ENCODE assay signal across 13 cellular contexts in genomic region chr20:21510995-21511394, GRCh38. TPM values are rescaled to one million over a fixed set of nuclear protein-coding genes. Genes with fewer than 3 reads are reported as not detected.
DNase-seq lines count a peak whose midpoint lies in the region; ATAC-seq and TF ChIP-seq lines count a peak whose summit lies in the region.
"Had no signal": no experiment of that assay in that cellular context is flagged by ENCODE, and none has a peak within 500 bp of the region (broad histone marks: within the 10 kb centered on the region; RNA-seq: fewer than 3 reads in every experiment).

No MANE protein-coding gene starts in this region.

- H3K9me3 ChIP-seq in right atrium auricular region (no peaks in the 10 kb centered on the region), neuron (ENCODE audit: low read length) (no peaks in the 10 kb centered on the region)
- H3K9me3 ChIP-seq: left lung had no signal

- no peak overlapping the region for H2AFZ ChIP-seq in neuron (ENCODE audit: low read depth, low read length)

- H3K36me3 ChIP-seq in right atrium auricular region (no peaks in the 10 kb centered on the region), neuron (ENCODE audit: insufficient read depth, low read length) (no peaks in the 10 kb centered on the region)
- H3K36me3 ChIP-seq: left lung had no signal

- intact Hi-C loops in left cardiac atrium (cut with DNase I) (no loop called here), dorsolateral prefrontal cortex (cut with DNase I) (loop anchor here in 1 of 2 donors (5.0 to 10.0 kb wide), 2 partner anchors 116 to 209 kb away; partner anchors contain the start of genes NKX2-4 and XRN2)

- TF ChIP-seq CTCF in right atrium auricular region (IDR thresholded peaks at IDR 0.05) (no peak), dorsolateral prefrontal cortex (IDR thresholded peaks at IDR 0.05 in 54 of 56, conservative IDR thresholded peaks at IDR 0.05 in 2 of 56; ENCODE audit: low read depth in 1 of 56, partially characterized antibody in 56 of 56) (no peak)

- H3K4me1 ChIP-seq in right atrium auricular region (peaks cover 0 to 71% of the 10 kb centered on the region in 2 donors), neuron (ENCODE audit: insufficient read depth, low read length) (peaks cover 32% of the 10 kb centered on the region)

- H3K27ac ChIP-seq in right atrium auricular region (no peak overlapping the region), dorsolateral prefrontal cortex (peak overlapping the region in 58 of 59 donors; percentile 73 to 98 (median 95))
- H3K27ac ChIP-seq: left lung had no signal

- peak overlapping the region; percentile 20 to 43 for H3K4me3 ChIP-seq in right atrium auricular region
- H3K4me3 ChIP-seq in dorsolateral prefrontal cortex, result peak overlapping the region; percentile 16 to 83 (median 60)
- H3K4me3 ChIP-seq in neuron (ENCODE audit: low read length), result peak overlapping the region; percentile 30

- H3K27me3 ChIP-seq in right atrium auricular region (peaks cover 57 to 81% of the 10 kb centered on the region in 2 donors), dorsolateral prefrontal cortex (peaks cover 0 to 100% (median 86%) of the 10 kb centered on the region in 45 donors), neuron (ENCODE audit: insufficient read depth, low read length) (peaks cover 69% of the 10 kb centered on the region)

- ATAC-seq in left cardiac atrium (no peak), GM18861 (IDR thresholded peaks at IDR 0.05; ENCODE audit: unreplicated experiment) (no peak), HG03196 (IDR thresholded peaks at IDR 0.05; ENCODE audit: unreplicated experiment) (no peak)

- DNase-seq in right atrium auricular region (ENCODE audit: low spot score) (no peak), left cardiac atrium (no peak), dorsolateral prefrontal cortex (no peak), SHP77 treated with DMSO at 0.1 percent for 48 hours (lab: John Stamatoyannopoulos, UW) (no peak), SW480 (ENCODE audit: low spot score) (no peak)

RNA-seq across cellular contexts. Expression of gene NKX2-2, which starts 2.9 kb away (rescaled TPM):
- not detected for total RNA-seq in right atrium auricular region
- not detected for total RNA-seq in left cardiac atrium
- 10 to 100 TPM in 101 of 120 experiments, 1 to 10 TPM in 19; 5.9 to 47.3 (median 14.2) TPM for total RNA-seq in dorsolateral prefrontal cortex
- total RNA-seq: activated CD8-positive, alpha-beta memory T cell treated with anti-CD3 and anti-CD28 coated beads for 36 hours; fibroblast of villous mesenchyme; left lung; NCI-H460; renal cortical epithelial cell had no signal

Comparison
In these comparisons a context has a peak if more than half of its experiments do, and no peak if none do; other contexts are left out.
1. H3K27ac ChIP-seq: peak in dorsolateral prefrontal cortex (58 of 59); none in right atrium auricular region (0 of 2).
2. RNA of gene NKX2-2, which starts 2.9 kb away (total RNA-seq): 5.9 to 47.3 TPM in dorsolateral prefrontal cortex; not detected in left cardiac atrium and not detected in right atrium auricular region; every median in the first group is over 4 times any median in the second.
3. Peak in every context shown above with its lines, with median percentiles within 50 percentile points of each other: H3K4me3 ChIP-seq.